17 cellular contexts compared by ENCODE assay signal in genomic region chr11:69930081-69931059, GRCh38.
DNase-seq lines count a peak whose midpoint lies in the region; ATAC-seq and TF ChIP-seq lines count a peak whose summit lies in the region.
"Had no signal": no experiment of that assay in that cellular context is flagged by ENCODE, and none has a peak within 500 bp of the region (broad histone marks: within the 10 kb centered on the region; RNA-seq: fewer than 3 reads in every experiment).

No MANE protein-coding gene starts in this region.

- TF ChIP-seq CTCF in left lung (IDR thresholded peaks at IDR 0.05) (no peak), sigmoid colon (IDR thresholded peaks at IDR 0.05) (no peak)

- no peak for ATAC-seq in activated naive CD8-positive, alpha-beta T cell treated with anti-CD3 and anti-CD28 coated beads, Interleukin-2, amount 10 ng/mL, durations not matched to agents 7 days and 5 days (ENCODE audit: low read depth)
- ATAC-seq in activated naive CD8-positive, alpha-beta T cell treated with anti-CD3 and anti-CD28 coated beads, Interleukin-2, amount 50 U/mL, for 24 hours: peak; percentile 26
- no peak for ATAC-seq in left lung
- ATAC-seq: Panc1 had no signal

- H3K36me3 Mint-ChIP-seq in activated naive CD8-positive, alpha-beta T cell treated with anti-CD3 and anti-CD28 coated beads, Interleukin-2, amount 10 ng/mL, durations not matched to agents 7 days and 5 days: no peaks in the 10 kb centered on the region
- H3K36me3 Mint-ChIP-seq in activated naive CD8-positive, alpha-beta T cell treated with anti-CD3 and anti-CD28 coated beads for 36 hours: no peaks in the 10 kb centered on the region
- no peaks in the 10 kb centered on the region for H3K36me3 Mint-ChIP-seq in activated naive CD8-positive, alpha-beta T cell treated with anti-CD3 and anti-CD28 coated beads, Interleukin-2, amount 50 U/mL, for 24 hours (ENCODE audit: low read depth)

- H3K9me3 ChIP-seq in left lung: no peaks in the 10 kb centered on the region
- H3K9me3 ChIP-seq in sigmoid colon: no peaks in the 10 kb centered on the region

- DNase-seq in activated naive CD8-positive, alpha-beta T cell treated with anti-CD3 and anti-CD28 coated beads, Interleukin-2, amount 10 ng/mL, durations not matched to agents 7 days and 5 days: peak; percentile 20
- no peak for DNase-seq in activated naive CD8-positive, alpha-beta T cell treated with anti-CD3 and anti-CD28 coated beads for 36 hours
- no peak for DNase-seq in activated naive CD8-positive, alpha-beta T cell treated with anti-CD3 and anti-CD28 coated beads, Interleukin-2, amount 50 U/mL, for 24 hours
- DNase-seq in left lung: peak; percentile 19 to 70
- DNase-seq in sigmoid colon: peak; percentile 56
- no peak for DNase-seq in HK-2 (ENCODE audit: unreplicated experiment)
- no peak for DNase-seq in iPS-NIHi7 (ENCODE audit: extremely low spot score)
- DNase-seq in effector CD8-positive, alpha-beta T cell (lab: John Stamatoyannopoulos, UW): no peak
- DNase-seq: H7, NCI-H1048, NCI-H146, NCI-H2081 treated with DMSO at 0.1 percent for 48 hours, NCI-H510A treated with DMSO at 0.1 percent for 48 hours, SHP77 had no signal

- no peak overlapping the region for H3K27ac Mint-ChIP-seq in activated naive CD8-positive, alpha-beta T cell treated with anti-CD3 and anti-CD28 coated beads, Interleukin-2, amount 10 ng/mL, durations not matched to agents 7 days and 5 days
- no peak overlapping the region for H3K27ac Mint-ChIP-seq in activated naive CD8-positive, alpha-beta T cell treated with anti-CD3 and anti-CD28 coated beads for 36 hours
- H3K27ac Mint-ChIP-seq in activated naive CD8-positive, alpha-beta T cell treated with anti-CD3 and anti-CD28 coated beads, Interleukin-2, amount 50 U/mL, for 24 hours: no peak overlapping the region

- peaks cover 0 to 64% of the 10 kb centered on the region in 2 donors for H3K27me3 ChIP-seq in left lung
- peaks cover 4 to 40% (median 6%) of the 10 kb centered on the region in 3 donors for H3K27me3 ChIP-seq in sigmoid colon

- POLR2A ChIA-PET in activated naive CD8-positive, alpha-beta T cell treated with anti-CD3 and anti-CD28 coated beads, Interleukin-2, amount 10 ng/mL, durations not matched to agents 7 days and 5 days (lab: Charles Lee): no interaction called here

- no peak for TF ChIP-seq POLR2A in sigmoid colon (IDR thresholded peaks at IDR 0.05)

- H3K4me1 Mint-ChIP-seq in activated naive CD8-positive, alpha-beta T cell treated with anti-CD3 and anti-CD28 coated beads, Interleukin-2, amount 10 ng/mL, durations not matched to agents 7 days and 5 days: peaks cover 7% of the 10 kb centered on the region
- H3K4me1 Mint-ChIP-seq in activated naive CD8-positive, alpha-beta T cell treated with anti-CD3 and anti-CD28 coated beads for 36 hours: peaks cover 4% of the 10 kb centered on the region
- peaks cover 6% of the 10 kb centered on the region for H3K4me1 Mint-ChIP-seq in activated naive CD8-positive, alpha-beta T cell treated with anti-CD3 and anti-CD28 coated beads, Interleukin-2, amount 50 U/mL, for 24 hours

- 90 to 93% methylated on average over 20 of the region's 20 CpGs for WGBS in sigmoid colon, 2 donors

- no peak overlapping the region for H3K27ac ChIP-seq in left lung
- no peak overlapping the region for H3K27ac ChIP-seq in sigmoid colon
- H3K27ac ChIP-seq: BLaER1 treated with 17β-estradiol and CSF1 and Interleukin-3, amounts not matched to agents 10 nM and 100 nM; KMS-11 had no signal

- H3K4me3 ChIP-seq in left lung (no peak overlapping the region), sigmoid colon (no peak overlapping the region)
- H3K4me3 ChIP-seq: BLaER1 treated with 17β-estradiol and CSF1 and Interleukin-3, amounts not matched to agents 10 nM and 100 nM had no signal

- H3K36me3 ChIP-seq in left lung: no peaks in the 10 kb centered on the region
- H3K36me3 ChIP-seq in sigmoid colon: no peaks in the 10 kb centered on the region
- H3K36me3 ChIP-seq: BLaER1 treated with 17β-estradiol and CSF1 and Interleukin-3, amounts not matched to agents 10 nM and 100 nM had no signal

- H3K4me3 Mint-ChIP-seq in activated naive CD8-positive, alpha-beta T cell treated with anti-CD3 and anti-CD28 coated beads, Interleukin-2, amount 10 ng/mL, durations not matched to agents 7 days and 5 days: no peak overlapping the region
- H3K4me3 Mint-ChIP-seq in activated naive CD8-positive, alpha-beta T cell treated with anti-CD3 and anti-CD28 coated beads for 36 hours: no peak overlapping the region
- no peak overlapping the region for H3K4me3 Mint-ChIP-seq in activated naive CD8-positive, alpha-beta T cell treated with anti-CD3 and anti-CD28 coated beads, Interleukin-2, amount 50 U/mL, for 24 hours

- H3K4me1 ChIP-seq in left lung (peaks cover 0 to 5% of the 10 kb centered on the region in 2 donors), sigmoid colon (peaks cover 0 to 12% (median 9%) of the 10 kb centered on the region in 4 donors)

- peaks cover 32% of the 10 kb centered on the region for H3K27me3 Mint-ChIP-seq in activated naive CD8-positive, alpha-beta T cell treated with anti-CD3 and anti-CD28 coated beads, Interleukin-2, amount 10 ng/mL, durations not matched to agents 7 days and 5 days
- H3K27me3 Mint-ChIP-seq in activated naive CD8-positive, alpha-beta T cell treated with anti-CD3 and anti-CD28 coated beads for 36 hours: peaks cover 29% of the 10 kb centered on the region
- H3K27me3 Mint-ChIP-seq in activated naive CD8-positive, alpha-beta T cell treated with anti-CD3 and anti-CD28 coated beads, Interleukin-2, amount 50 U/mL, for 24 hours: peaks cover 27% of the 10 kb centered on the region

- intact Hi-C loops in left lung (cut with DNase I): no loop called here
- intact Hi-C loops in sigmoid colon (cut with DNase I): no loop called here

- no peaks in the 10 kb centered on the region for H3K9me3 Mint-ChIP-seq in activated naive CD8-positive, alpha-beta T cell treated with anti-CD3 and anti-CD28 coated beads, Interleukin-2, amount 10 ng/mL, durations not matched to agents 7 days and 5 days
- no peaks in the 10 kb centered on the region for H3K9me3 Mint-ChIP-seq in activated naive CD8-positive, alpha-beta T cell treated with anti-CD3 and anti-CD28 coated beads for 36 hours
- H3K9me3 Mint-ChIP-seq in activated naive CD8-positive, alpha-beta T cell treated with anti-CD3 and anti-CD28 coated beads, Interleukin-2, amount 50 U/mL, for 24 hours: no peaks in the 10 kb centered on the region

- TF ChIP-seq EP300 in sigmoid colon (IDR thresholded peaks at IDR 0.05): no peak

Comparison
In these comparisons a context has a peak if more than half of its experiments do, and no peak if none do; other contexts are left out.
1. DNase-seq: peak in activated naive CD8-positive, alpha-beta T cell treated with anti-CD3 and anti-CD28 coated beads, Interleukin-2, amount 10 ng/mL, durations not matched to agents 7 days and 5 days (single experiment), left lung (2 of 2) and sigmoid colon (single experiment); none in activated naive CD8-positive, alpha-beta T cell treated with anti-CD3 and anti-CD28 coated beads for 36 hours (single experiment), activated naive CD8-positive, alpha-beta T cell treated with anti-CD3 and anti-CD28 coated beads, Interleukin-2, amount 50 U/mL, for 24 hours (single experiment), HK-2 (single experiment), iPS-NIHi7 (single experiment) and effector CD8-positive, alpha-beta T cell (single experiment).